ENCODE assay signal across 20 cellular contexts in genomic region chr5:2008851-2009629, GRCh38.
DNase-seq lines count a peak whose midpoint lies in the region; ATAC-seq and TF ChIP-seq lines count a peak whose summit lies in the region.
"Had no signal": no experiment of that assay in that cellular context is flagged by ENCODE, and none has a peak within 500 bp of the region (broad histone marks: within the 10 kb centered on the region; RNA-seq: fewer than 3 reads in every experiment).

No MANE protein-coding gene starts in this region.

- ATAC-seq in DND-41 (ENCODE audit: insufficient read depth, low read depth): peak; percentile 87
- ATAC-seq in activated T-helper 17 cell treated with anti-CD3 and anti-CD28 coated beads, Interleukin-2, amount 50 U/mL, for 72 hours (replicated peaks): no peak
- ATAC-seq: HCT116, HepG2, SK-N-SH treated with all-trans-retinoic acid at 6 μM for 48 hours had no signal

- H3K4me1 ChIP-seq in breast epithelium: no peaks in the 10 kb centered on the region
- peaks cover 20% of the 10 kb centered on the region for H3K4me1 ChIP-seq in DND-41 (ENCODE audit: insufficient read depth, low read length)
- peaks cover 33% of the 10 kb centered on the region for H3K4me1 ChIP-seq in adipocyte (ENCODE audit: control insufficient read depth, insufficient read depth, low read length)
- peaks cover 0 to 10% (median 2%) of the 10 kb centered on the region in 4 donors for H3K4me1 ChIP-seq in sigmoid colon
- H3K4me1 ChIP-seq: A549 had no signal

- no peak for DNase-seq in breast epithelium (ENCODE audit: low spot score in 2 of 2)
- DNase-seq in MCF 10A (ENCODE audit: unreplicated experiment): no peak
- peak; percentile 78 for DNase-seq in DND-41
- no peak for DNase-seq in adipocyte (ENCODE audit: low read depth)
- peak; percentile 78 for DNase-seq in osteocyte (ENCODE audit: extremely low spot score, unreplicated experiment)
- no peak for DNase-seq in sigmoid colon
- DNase-seq: CD8-positive, alpha-beta memory T cell; KG1; NCI-H1417 treated with DMSO at 0.1 percent for 48 hours; NCI-H187 treated with DMSO at 0.1 percent for 48 hours; NCI-H446 treated with DMSO at 0.1 percent for 48 hours; NCI-H82; OCI-M1; SIG-M5 had no signal

- TF ChIP-seq CTCF in breast epithelium (IDR thresholded peaks at IDR 0.05): no peak
- no peak for TF ChIP-seq CTCF in MCF 10A (IDR thresholded peaks at IDR 0.05; ENCODE audit: unreplicated experiment)
- no peak for TF ChIP-seq CTCF in DND-41 (IDR thresholded peaks at IDR 0.05; ENCODE audit: borderline replicate concordance, extremely low read depth, low read length, poor library complexity, severe bottlenecking)
- TF ChIP-seq CTCF in osteocyte (IDR thresholded peaks at IDR 0.05): no peak
- TF ChIP-seq CTCF in sigmoid colon (IDR thresholded peaks at IDR 0.05): no peak

- TF ChIP-seq POLR2A in breast epithelium (IDR thresholded peaks at IDR 0.05) (no peak), sigmoid colon (IDR thresholded peaks at IDR 0.05) (no peak)

- 43 to 69% methylated on average over 15 of the region's 15 CpGs for whole genome bisulfite sequencing in sigmoid colon, 2 donors

- H3K4me3 Mint-ChIP-seq in MCF 10A (ENCODE audit: unreplicated experiment) (no peak overlapping the region), osteocyte (ENCODE audit: unreplicated experiment) (no peak overlapping the region)
- H3K4me3 Mint-ChIP-seq in activated T-helper 17 cell treated with anti-CD3 and anti-CD28 coated beads, Interleukin-2, amount 50 U/mL, for 72 hours: no peak overlapping the region
- H3K4me3 Mint-ChIP-seq: CD8-positive, alpha-beta memory T cell; GM23338 had no signal

- H3K4me3 ChIP-seq in breast epithelium (peak overlapping the region in 2 of 3 donors; percentile 30 to 53), DND-41 (ENCODE audit: low read depth in 1 of 2, low read length in 2 of 2) (no peak overlapping the region), adipocyte (ENCODE audit: low read length) (peak overlapping the region; percentile 55), sigmoid colon (no peak overlapping the region)
- H3K4me3 ChIP-seq: A549, GM23338 had no signal

- H3K36me3 Mint-ChIP-seq in MCF 10A (ENCODE audit: insufficient read depth, unreplicated experiment) (no peaks in the 10 kb centered on the region), osteocyte (ENCODE audit: unreplicated experiment) (no peaks in the 10 kb centered on the region)
- no peaks in the 10 kb centered on the region for H3K36me3 Mint-ChIP-seq in activated T-helper 17 cell treated with anti-CD3 and anti-CD28 coated beads, Interleukin-2, amount 50 U/mL, for 72 hours (ENCODE audit: low read depth)
- H3K36me3 Mint-ChIP-seq: CD8-positive, alpha-beta memory T cell had no signal

- H3K4me2 ChIP-seq in DND-41 (ENCODE audit: insufficient read depth, low read length): no peak overlapping the region
- H3K4me2 ChIP-seq: A549, GM23338 had no signal

- no peak for TF ChIP-seq EP300 in sigmoid colon (IDR thresholded peaks at IDR 0.05)

- H3K79me2 ChIP-seq in DND-41 (ENCODE audit: insufficient read depth, low read length): no peaks in the 10 kb centered on the region

- H3K9ac ChIP-seq in DND-41 (ENCODE audit: low read depth, low read length) (no peak overlapping the region), adipocyte (ENCODE audit: low read length) (peak overlapping the region; percentile 67)

- intact Hi-C loops in breast epithelium (cut with DNase I; ENCODE audit: low total_unique reads) (no loop called here), MCF 10A (cut with micrococcal nuclease) (no loop called here), sigmoid colon (cut with DNase I) (no loop called here)

- H3K9me3 ChIP-seq in breast epithelium (peaks cover 0 to 2% of the 10 kb centered on the region in 2 donors), DND-41 (ENCODE audit: insufficient read depth, low read length, severe bottlenecking) (no peaks in the 10 kb centered on the region), adipocyte (ENCODE audit: control insufficient read depth, low read length) (no peaks in the 10 kb centered on the region), sigmoid colon (no peaks in the 10 kb centered on the region)
- H3K9me3 ChIP-seq: A549 had no signal

- H3K4me1 Mint-ChIP-seq in MCF 10A (ENCODE audit: insufficient read depth, unreplicated experiment) (no peaks in the 10 kb centered on the region), osteocyte (ENCODE audit: unreplicated experiment) (no peaks in the 10 kb centered on the region)
- H3K4me1 Mint-ChIP-seq in activated T-helper 17 cell treated with anti-CD3 and anti-CD28 coated beads, Interleukin-2, amount 50 U/mL, for 72 hours: no peaks in the 10 kb centered on the region
- H3K4me1 Mint-ChIP-seq: CD8-positive, alpha-beta memory T cell; GM23338 had no signal

- H3K9me3 Mint-ChIP-seq in MCF 10A (ENCODE audit: unreplicated experiment) (no peaks in the 10 kb centered on the region), osteocyte (ENCODE audit: unreplicated experiment) (no peaks in the 10 kb centered on the region)
- no peaks in the 10 kb centered on the region for H3K9me3 Mint-ChIP-seq in activated T-helper 17 cell treated with anti-CD3 and anti-CD28 coated beads, Interleukin-2, amount 50 U/mL, for 72 hours
- H3K9me3 Mint-ChIP-seq: CD8-positive, alpha-beta memory T cell; GM23338 had no signal

- BruUV-seq in MCF 10A (replicated peaks; lab: Mats Ljungman, UMichigan): no TSS peak

- POLR2A ChIA-PET in MCF 10A (lab: Yijun Ruan, JAX): interaction anchor here (0.7 kb wide), 1 partner anchor 35 kb away, joined by 3 read pairs; no protein-coding TSS in a partner anchor

- H3K27me3 ChIP-seq in breast epithelium: no peaks in the 10 kb centered on the region
- no peaks in the 10 kb centered on the region for H3K27me3 ChIP-seq in DND-41 (ENCODE audit: insufficient read depth, low read length, poor library complexity)
- H3K27me3 ChIP-seq in adipocyte (replicated peaks; ENCODE audit: control insufficient read depth, insufficient read depth, low read length): peaks cover 27% of the 10 kb centered on the region
- H3K27me3 ChIP-seq in sigmoid colon: peaks cover 0 to 9% (median 0%) of the 10 kb centered on the region in 3 donors

- CTCF ChIA-PET in MCF 10A (lab: Yijun Ruan, JAX): interaction anchor here (0.7 kb wide), 1 partner anchor 249 kb away, joined by 3 read pairs; no protein-coding TSS in a partner anchor

- H3K27ac ChIP-seq in breast epithelium: peak overlapping the region; percentile 89 to 92
- H3K27ac ChIP-seq in DND-41 (ENCODE audit: low read length): peak overlapping the region; percentile 38; the same call in 1 of the 2 replicates
- H3K27ac ChIP-seq in sigmoid colon: no peak overlapping the region
- H3K27ac ChIP-seq: A549 had no signal

- no peaks in the 10 kb centered on the region for H3K36me3 ChIP-seq in breast epithelium
- no peaks in the 10 kb centered on the region for H3K36me3 ChIP-seq in DND-41 (ENCODE audit: insufficient read depth, low read length)
- H3K36me3 ChIP-seq in adipocyte (ENCODE audit: control insufficient read depth, insufficient read depth, low read length, severe bottlenecking): no peaks in the 10 kb centered on the region
- no peaks in the 10 kb centered on the region for H3K36me3 ChIP-seq in sigmoid colon

- H3K27ac Mint-ChIP-seq in MCF 10A (ENCODE audit: low read depth, unreplicated experiment): no peak overlapping the region
- H3K27ac Mint-ChIP-seq in osteocyte (ENCODE audit: unreplicated experiment): no peak overlapping the region
- H3K27ac Mint-ChIP-seq in activated T-helper 17 cell treated with anti-CD3 and anti-CD28 coated beads, Interleukin-2, amount 50 U/mL, for 72 hours: no peak overlapping the region
- H3K27ac Mint-ChIP-seq: CD8-positive, alpha-beta memory T cell; GM23338 had no signal

- H4K20me1 ChIP-seq in DND-41 (ENCODE audit: insufficient read depth, low read length): no peaks in the 10 kb centered on the region; the same call in 1 of the 2 replicates

- no peak overlapping the region for H2AFZ ChIP-seq in DND-41 (ENCODE audit: low read depth, low read length)

- H3K27me3 Mint-ChIP-seq in MCF 10A (ENCODE audit: insufficient read depth, unreplicated experiment): no peaks in the 10 kb centered on the region
- H3K27me3 Mint-ChIP-seq in osteocyte (ENCODE audit: unreplicated experiment): no peaks in the 10 kb centered on the region
- peaks cover 20% of the 10 kb centered on the region for H3K27me3 Mint-ChIP-seq in activated T-helper 17 cell treated with anti-CD3 and anti-CD28 coated beads, Interleukin-2, amount 50 U/mL, for 72 hours

Comparison
In these comparisons a context has a peak if more than half of its experiments do, and no peak if none do; other contexts are left out.
1. DNase-seq: peak in DND-41 (single experiment) and osteocyte (single experiment); none in breast epithelium (0 of 2), MCF 10A (single experiment), adipocyte (single experiment) and sigmoid colon (single experiment).
2. H3K27ac ChIP-seq: peak in breast epithelium (2 of 2) and DND-41 (single experiment); none in sigmoid colon (0 of 4).
3. H3K4me3 ChIP-seq: peak in breast epithelium (2 of 3) and adipocyte (single experiment); none in DND-41 (0 of 2) and sigmoid colon (0 of 4).